Comparison of ENCODE assay signal across 1 cellular context in genomic region chr1:207873055-207873890, GRCh38.
A peak's percentile ranks its signal among the peaks of the same experiment; 100 is the strongest.
TF ChIP-seq lines count a peak whose summit lies in the region.

No MANE protein-coding gene starts in this region.

TF ChIP-seq in K562, 482 proteins besides CTCF, POLR2A, EP300 and RAD21 (continued from another document and continues in another):
- TF ChIP-seq ZHX1 (conservative IDR thresholded peaks at IDR 0.05; ENCODE audit: low read length) (no peak), PHB2 (IDR thresholded peaks at IDR 0.05; ENCODE audit: low read depth) (no peak), ELK1 (CRISPR knock-in tag; IDR thresholded peaks at IDR 0.05) (no peak), TBL1XR1 (IDR thresholded peaks at IDR 0.05; ENCODE audit: low read length in 2 of 2) (peak; percentile 20 to 26; a peak in 1 of 4 replicates), CREB3 (tag; conservative IDR thresholded peaks at IDR 0.05; ENCODE audit: low read depth) (no peak; the same call in 1 of the 2 replicates), PHF20 (IDR thresholded peaks at IDR 0.05; ENCODE audit: partially characterized antibody) (no peak), ZNF445 (CRISPR knock-in tag; IDR thresholded peaks at IDR 0.05; ENCODE audit: low read depth) (no peak), ZNF316 (IDR thresholded peaks at IDR 0.05) (no peak), MAX (CRISPR knock-in tag; IDR thresholded peaks at IDR 0.05) (no peak), ZNF764 (CRISPR knock-in tag; IDR thresholded peaks at IDR 0.05; ENCODE audit: low read depth) (no peak), THRAP3 (IDR thresholded peaks at IDR 0.05; ENCODE audit: borderline replicate concordance) (no peak), DMBX1 (CRISPR knock-in tag; IDR thresholded peaks at IDR 0.05; ENCODE audit: borderline replicate concordance) (0 out of 2 replicates have a peak, but pooled peaks have one; percentile 34), E2F4 (CRISPR knock-in tag; IDR thresholded peaks at IDR 0.05; ENCODE audit: low read depth) (no peak), FOXM1 (IDR thresholded peaks at IDR 0.05; ENCODE audit: low read depth) (peak; percentile 61; the same call in 1 of the 2 replicates), FOXM1 (CRISPR knock-in tag; IDR thresholded peaks at IDR 0.05; ENCODE audit: low read depth) (no peak), CC2D1A (IDR thresholded peaks at IDR 0.05) (no peak), ZNF644 (tag; IDR thresholded peaks at IDR 0.05; ENCODE audit: low read depth) (no peak), STAT6 (CRISPR knock-in tag; IDR thresholded peaks at IDR 0.05) (no peak), TSHZ1 (CRISPR knock-in tag; IDR thresholded peaks at IDR 0.05) (no peak), ZNF668 (CRISPR knock-in tag; IDR thresholded peaks at IDR 0.05) (peak; percentile 17; the same call in 1 of the 2 replicates), MED1 (CRISPR knock-in tag; IDR thresholded peaks at IDR 0.05; ENCODE audit: borderline replicate concordance) (no peak), ADNP (tag; IDR thresholded peaks at IDR 0.05) (no peak), ATF2 (CRISPR knock-in tag; IDR thresholded peaks at IDR 0.05) (no peak), TGIF2 (CRISPR knock-in tag; IDR thresholded peaks at IDR 0.05) (no peak), ZFP1 (CRISPR knock-in tag; IDR thresholded peaks at IDR 0.05) (no peak), ZNF224 (CRISPR knock-in tag; IDR thresholded peaks at IDR 0.05) (no peak), ZNF217 (CRISPR knock-in tag; IDR thresholded peaks at IDR 0.05) (no peak), ETV5 (CRISPR knock-in tag; IDR thresholded peaks at IDR 0.05; ENCODE audit: low read depth) (no peak), ZNF146 (CRISPR knock-in tag; IDR thresholded peaks at IDR 0.05; ENCODE audit: unreplicated experiment) (no peak), ETS1 (conservative IDR thresholded peaks at IDR 0.05; ENCODE audit: control insufficient read depth, low read depth, low read length) (no peak), ZNF263 (CRISPR knock-in tag; IDR thresholded peaks at IDR 0.05; ENCODE audit: borderline replicate concordance) (no peak), PRMT5 (CRISPR knock-in tag; IDR thresholded peaks at IDR 0.05) (no peak), ZNF347 (CRISPR knock-in tag; IDR thresholded peaks at IDR 0.05; ENCODE audit: low read depth) (no peak), NFATC3 (IDR thresholded peaks at IDR 0.05) (no peak), ZNF57 (CRISPR knock-in tag; IDR thresholded peaks at IDR 0.05) (no peak), CBX5 (IDR thresholded peaks at IDR 0.05; ENCODE audit: borderline replicate concordance, low read depth) (no peak), FOXO4 (CRISPR knock-in tag; IDR thresholded peaks at IDR 0.05) (no peak), NEUROD1 (IDR thresholded peaks at IDR 0.05; ENCODE audit: borderline replicate concordance, low read depth, low read length, partially characterized antibody) (no peak), NUFIP1 (IDR thresholded peaks at IDR 0.05; ENCODE audit: partially characterized antibody) (no peak), ZNF583 (CRISPR knock-in tag; IDR thresholded peaks at IDR 0.05) (no peak), ZNF24 (IDR thresholded peaks at IDR 0.05) (no peak), SNAPC5 (CRISPR knock-in tag; IDR thresholded peaks at IDR 0.05) (no peak), RBM15 (IDR thresholded peaks at IDR 0.05; ENCODE audit: insufficient read depth, low read length) (no peak)
